ENCODE assay signal across 1 cellular context in the genomic region with DNA sequence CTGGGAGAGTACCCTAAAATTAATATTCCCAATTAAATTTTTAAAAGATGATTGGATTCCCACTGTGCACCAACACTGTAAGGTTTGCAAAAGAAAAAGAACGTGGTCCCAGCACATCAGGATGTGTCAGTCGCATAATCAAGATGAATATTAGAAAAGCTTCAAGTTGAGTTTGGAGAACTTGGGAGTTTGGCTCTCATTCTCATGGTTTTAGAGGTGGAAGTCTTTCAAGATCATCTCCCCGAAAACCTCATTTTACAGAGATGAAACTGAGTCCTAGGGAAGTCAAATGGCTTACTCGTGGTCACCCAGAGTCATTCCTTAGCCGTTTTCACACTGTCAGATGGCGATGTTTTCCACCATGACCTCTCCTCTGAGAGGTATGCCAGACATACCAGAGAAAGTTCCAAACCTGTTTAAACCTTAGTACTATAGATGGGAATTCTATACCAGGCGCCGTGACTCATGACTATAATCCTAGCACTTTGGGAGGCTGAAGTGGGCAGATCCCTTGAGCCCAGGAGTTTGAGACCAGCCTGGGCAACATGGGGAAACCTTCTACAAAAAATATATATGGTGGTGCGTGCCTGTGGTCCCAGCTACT.
TF ChIP-seq lines count a peak whose summit lies in the region.

No MANE protein-coding gene starts in this region.

TF ChIP-seq in H1, 55 proteins besides CTCF, POLR2A, EP300 and RAD21:
- TF ChIP-seq EZH2 (IDR thresholded peaks at IDR 0.05; ENCODE audit: low read depth, low read length, severe bottlenecking) = no peak
- TF ChIP-seq TAF7 (optimal IDR thresholded peaks at IDR 0.05; ENCODE audit: borderline replicate concordance, low read depth, low read length) = no peak
- no peak for TF ChIP-seq CREB1 (IDR thresholded peaks at IDR 0.05)
- TF ChIP-seq CHD2 (IDR thresholded peaks at IDR 0.05; ENCODE audit: low read length) = no peak
- no peak for TF ChIP-seq GABPA (IDR thresholded peaks at IDR 0.05; ENCODE audit: borderline replicate concordance, insufficient read depth, low read length)
- no peak for TF ChIP-seq RFX5 (IDR thresholded peaks at IDR 0.05; ENCODE audit: borderline replicate concordance, low read depth, low read length)
- no peak for TF ChIP-seq BRCA1 (IDR thresholded peaks at IDR 0.05; ENCODE audit: low read depth, low read length)
- TF ChIP-seq SIX5 (IDR thresholded peaks at IDR 0.05; ENCODE audit: low read depth, low read length) = no peak
- no peak for TF ChIP-seq NRF1 (IDR thresholded peaks at IDR 0.05; ENCODE audit: low read depth, low read length)
- no peak for TF ChIP-seq SP4 (IDR thresholded peaks at IDR 0.05; ENCODE audit: low read length)
- no peak for TF ChIP-seq MAFK (IDR thresholded peaks at IDR 0.05; ENCODE audit: low read depth, low read length)
- no peak for TF ChIP-seq PHF8 (conservative IDR thresholded peaks at IDR 0.05; ENCODE audit: low read depth, low read length)
- TF ChIP-seq POLR2AphosphoS5 (IDR thresholded peaks at IDR 0.05; ENCODE audit: low read depth, low read length) = no peak
- no peak for TF ChIP-seq SIRT6 (IDR thresholded peaks at IDR 0.05; ENCODE audit: low read length)
TF ChIP-seq in H1: peak in this region for 0.
